ENCODE assay signal across 8 cellular contexts in genomic region chr4:175536852-175537453, GRCh38.
DNase-seq lines count a peak whose midpoint lies in the region; ATAC-seq, FAIRE-seq and TF ChIP-seq lines count a peak whose summit lies in the region.

No MANE protein-coding gene starts in this region.

- H3K27me3 ChIP-seq in Karpas-422 (ENCODE audit: low read length): no peaks in the 10 kb centered on the region

- ATAC-seq in GM18870 (IDR thresholded peaks at IDR 0.05; ENCODE audit: unreplicated experiment): peak; percentile 76
- ATAC-seq in SK-N-SH treated with all-trans-retinoic acid at 6 μM for 48 hours: peak; percentile 71

- no peak overlapping the region for H3K27ac ChIP-seq in Karpas-422 (ENCODE audit: low read length)

- DNase-seq in AML-193 (lab: John Stamatoyannopoulos, UW) (peak; percentile 49 to 57), Karpas-422 (peak; percentile 75), frontal cortex (ENCODE audit: low spot score in 2 of 2) (peak in 1 of 2 donors; percentile 16), stromal cell of bone marrow (ENCODE audit: low read depth) (peak; percentile 59)
- DNase-seq in activated naive CD4-positive, alpha-beta T cell treated with anti-CD3 and anti-CD28 coated beads, Interleukin-2, amount 50 U/mL, for 16 hours: no peak
- no peak for DNase-seq in activated CD8-positive, alpha-beta memory T cell treated with anti-CD3 and anti-CD28 coated beads, Interleukin-2, amount 50 U/mL, for 4 hours

- no peaks in the 10 kb centered on the region for H3K36me3 ChIP-seq in Karpas-422 (ENCODE audit: insufficient read depth, low read length)

- peak; percentile 89 for FAIRE-seq in frontal cortex (lab: Jason Lieb, UNC)

- H3K9me2 ChIP-seq in Karpas-422 (replicated peaks; ENCODE audit: insufficient read depth, low read length): no peaks in the 10 kb centered on the region

- H3K9me3 ChIP-seq in Karpas-422 (ENCODE audit: low read length): no peaks in the 10 kb centered on the region

- no peak overlapping the region for H2AFZ ChIP-seq in Karpas-422 (ENCODE audit: low read length)

- no peaks in the 10 kb centered on the region for H3K79me2 ChIP-seq in Karpas-422 (ENCODE audit: low read length)

- no peak overlapping the region for H3K9ac ChIP-seq in Karpas-422 (ENCODE audit: low read length)

- no peak overlapping the region for H3K4me2 ChIP-seq in Karpas-422 (ENCODE audit: low read depth, low read length, poor library complexity, severe bottlenecking)

- H3K4me1 ChIP-seq in Karpas-422 (ENCODE audit: low read length): no peaks in the 10 kb centered on the region

- H4K20me1 ChIP-seq in Karpas-422 (ENCODE audit: insufficient read depth, low read depth, low read length): no peaks in the 10 kb centered on the region

- H3K4me3 ChIP-seq in Karpas-422 (ENCODE audit: low read length): no peak overlapping the region

TF ChIP-seq in SK-N-SH treated with all-trans-retinoic acid at 6 μM for 48 hours, 23 proteins besides CTCF, POLR2A, EP300 and RAD21:
- no peak for TF ChIP-seq POU6F1 (CRISPR knock-in tag; IDR thresholded peaks at IDR 0.05; ENCODE audit: borderline replicate concordance, low read depth)
- no peak for TF ChIP-seq ZFP30 (CRISPR knock-in tag; IDR thresholded peaks at IDR 0.05)
- TF ChIP-seq ISL1 (CRISPR knock-in tag; IDR thresholded peaks at IDR 0.05): no peak
- no peak for TF ChIP-seq PPARA (CRISPR knock-in tag; IDR thresholded peaks at IDR 0.05; ENCODE audit: borderline replicate concordance)
- TF ChIP-seq RARB (CRISPR knock-in tag; IDR thresholded peaks at IDR 0.05): no peak
- TF ChIP-seq CSDC2 (CRISPR knock-in tag; IDR thresholded peaks at IDR 0.05): no peak
- TF ChIP-seq TCF4 (CRISPR knock-in tag; IDR thresholded peaks at IDR 0.05; ENCODE audit: borderline replicate concordance): no peak
- no peak for TF ChIP-seq ZNF8 (CRISPR knock-in tag; IDR thresholded peaks at IDR 0.05)
- no peak for TF ChIP-seq ZC3H10 (CRISPR knock-in tag; IDR thresholded peaks at IDR 0.05)
- no peak for TF ChIP-seq PATZ1 (CRISPR knock-in tag; IDR thresholded peaks at IDR 0.05; ENCODE audit: borderline replicate concordance)
- no peak for TF ChIP-seq CSRNP3 (CRISPR knock-in tag; IDR thresholded peaks at IDR 0.05)
- no peak for TF ChIP-seq GLIS3 (CRISPR knock-in tag; IDR thresholded peaks at IDR 0.05)
- no peak for TF ChIP-seq OSR1 (CRISPR knock-in tag; IDR thresholded peaks at IDR 0.05)
- TF ChIP-seq ZNF565 (CRISPR knock-in tag; conservative IDR thresholded peaks at IDR 0.05; ENCODE audit: low read depth): no peak
- TF ChIP-seq BACH2 (CRISPR knock-in tag; IDR thresholded peaks at IDR 0.05; ENCODE audit: borderline replicate concordance): no peak
- no peak for TF ChIP-seq TOX (CRISPR knock-in tag; IDR thresholded peaks at IDR 0.05; ENCODE audit: borderline replicate concordance)

Comparison
In these comparisons a context has a peak if more than half of its experiments do, and no peak if none do; other contexts are left out.
1. DNase-seq: peak in AML-193 (2 of 2), Karpas-422 (single experiment) and stromal cell of bone marrow (single experiment); none in activated naive CD4-positive, alpha-beta T cell treated with anti-CD3 and anti-CD28 coated beads, Interleukin-2, amount 50 U/mL, for 16 hours (single experiment) and activated CD8-positive, alpha-beta memory T cell treated with anti-CD3 and anti-CD28 coated beads, Interleukin-2, amount 50 U/mL, for 4 hours (single experiment).